ENCODE assay signal across 19 cellular contexts in genomic region chr1:68320349-68320748, GRCh38.
A peak's percentile ranks its signal among the peaks of the same experiment; 100 is the strongest.
DNase-seq lines count a peak whose midpoint lies in the region; ATAC-seq and TF ChIP-seq lines count a peak whose summit lies in the region.
"Had no signal": no experiment of that assay in that cellular context is flagged by ENCODE, and none has a peak within 500 bp of the region (broad histone marks: within the 10 kb centered on the region; RNA-seq: fewer than 3 reads in every experiment).

No MANE protein-coding gene starts in this region.

- H2AFZ ChIP-seq in HCT116 (ENCODE audit: low read depth, low read length, poor library complexity, severe bottlenecking): peak overlapping the region; percentile 77
- H2AFZ ChIP-seq: hepatocyte had no signal

- H3K9ac ChIP-seq in HCT116 (ENCODE audit: low read length): no peak overlapping the region

- POLR2A ChIA-PET in HCT116 (lab: Charles Lee) (interaction anchor here (1.4 kb wide), 1 partner anchor 200 kb away, joined by 5 read pairs; no protein-coding TSS in a partner anchor), A673 (lab: Charles Lee; ENCODE audit: low non-redundant PET) (no interaction called here)

- TF ChIP-seq POLR2A in HCT116 (IDR thresholded peaks at IDR 0.05; ENCODE audit: borderline replicate concordance, extremely low read depth, insufficient read depth, insufficient read length) (no peak), sigmoid colon (IDR thresholded peaks at IDR 0.05) (no peak)

- CTCF ChIA-PET in HCT116 (lab: Charles Lee) (interaction anchor here (0.9 to 4.7 kb wide), 4 partner anchors 123 to 247 kb away, joined by 3 to 60 read pairs (median 6); no protein-coding TSS in a partner anchor), A673 (lab: Charles Lee) (interaction anchor here (1.0 kb wide), 1 partner anchor 200 kb away, joined by 4 read pairs; no protein-coding TSS in a partner anchor)

- H3K4me3 ChIP-seq in HCT116 (replicated peaks in 1 of 2; ENCODE audit: low read depth in 1 of 2, low read length in 2 of 2) (no peak overlapping the region), sigmoid colon (no peak overlapping the region), A673 (ENCODE audit: low read depth, low read length, poor library complexity, severe bottlenecking) (no peak overlapping the region)
- H3K4me3 ChIP-seq: hepatocyte, left lung had no signal

- WGBS in sigmoid colon, 2 donors: 89 to 91% methylated on average over 4 of the region's 4 CpGs

- no peaks in the 10 kb centered on the region for H3K9me2 ChIP-seq in HCT116 (ENCODE audit: insufficient read depth)

- TF ChIP-seq RAD21 in HCT116 (IDR thresholded peaks at IDR 0.05; ENCODE audit: low read depth): no peak

- intact Hi-C loops in HCT116 (cut with micrococcal nuclease) (loop anchor here (5.0 kb wide), 1 partner anchor 148 kb away; no protein-coding TSS in a partner anchor), sigmoid colon (cut with DNase I) (loop anchor here (10.0 kb wide), 1 partner anchor 636 kb away; the partner anchor contains the start of gene GADD45A), A673 (cut with micrococcal nuclease; ENCODE audit: unreplicated experiment) (no loop called here)

- H3K9me3 ChIP-seq in HCT116 (ENCODE audit: control insufficient read depth in 1 of 2, insufficient read depth in 1 of 2, low read depth in 1 of 2, low read length in 2 of 2) (no peaks in the 10 kb centered on the region), sigmoid colon (no peaks in the 10 kb centered on the region), A673 (ENCODE audit: low read depth, low read length, poor library complexity, severe bottlenecking) (no peaks in the 10 kb centered on the region)
- H3K9me3 ChIP-seq: left lung had no signal

- RAD21 ChIA-PET in HCT116 (lab: Charles Lee; ENCODE audit: low non-redundant PET in 1 of 2, low total read pairs in 2 of 2, uncharacterized antibody in 2 of 2, unreplicated experiment in 2 of 2): interaction anchor here in 1 of 2 experiments (1.8 kb wide), 1 partner anchor 200 kb away, joined by 8 read pairs; no protein-coding TSS in a partner anchor

- no peaks in the 10 kb centered on the region for H3K27me3 ChIP-seq in HCT116 (ENCODE audit: insufficient read depth, low read length)
- H3K27me3 ChIP-seq in sigmoid colon: no peaks in the 10 kb centered on the region
- H3K27me3 ChIP-seq in A673 (replicated peaks; ENCODE audit: insufficient read depth, low read depth, low read length, poor library complexity): no peaks in the 10 kb centered on the region
- H3K27me3 ChIP-seq: hepatocyte, left lung had no signal

- no TSS peak for BruUV-seq in HCT116 (replicated peaks; lab: Mats Ljungman, UMichigan)
- BruUV-seq in A673 (replicated peaks; lab: Mats Ljungman, UMichigan): no TSS peak

- no peak for TF ChIP-seq EP300 in sigmoid colon (IDR thresholded peaks at IDR 0.05)

- H3K27ac ChIP-seq in HCT116 (ENCODE audit: low read depth, low read length) (no peak overlapping the region), sigmoid colon (peak overlapping the region; percentile 70 to 82 (median 78)), A673 (ENCODE audit: low read depth, low read length, poor library complexity, severe bottlenecking) (no peak overlapping the region)
- H3K27ac ChIP-seq: hepatocyte, HL-60, left lung had no signal

- H4K20me1 ChIP-seq in HCT116 (ENCODE audit: insufficient read depth): no peaks in the 10 kb centered on the region

- H3K4me1 ChIP-seq in HCT116 (ENCODE audit: control insufficient read depth in 1 of 2, insufficient read depth in 2 of 2, low read length in 2 of 2): peaks cover 40 to 43% of the 10 kb centered on the region in 2 experiments
- peaks cover 0 to 44% (median 23%) of the 10 kb centered on the region in 4 donors for H3K4me1 ChIP-seq in sigmoid colon
- H3K4me1 ChIP-seq in A673 (ENCODE audit: insufficient read depth, low read length, poor library complexity, severe bottlenecking): no peaks in the 10 kb centered on the region
- H3K4me1 ChIP-seq: left lung had no signal

- no peak overlapping the region for H3K4me2 ChIP-seq in HCT116 (ENCODE audit: low read length)
- H3K4me2 ChIP-seq: hepatocyte had no signal

- no peak for DNase-seq in HCT116 (ENCODE audit: low read depth, low spot score)
- peak; percentile 75 for DNase-seq in NCI-H510A (lab: John Stamatoyannopoulos, UW)
- DNase-seq in iPS-NIHi7 (ENCODE audit: extremely low spot score): peak; percentile 43
- no peak for DNase-seq in sigmoid colon
- no peak for DNase-seq in HCEC 1CT
- no peak for DNase-seq in A673 (ENCODE audit: low spot score)
- DNase-seq: activated CD4-positive, CD25-positive, alpha-beta regulatory T cell treated with anti-CD3 and anti-CD28 coated beads, Interleukin-2, amount 50 U/mL, for 72 hours; activated CD8-positive, alpha-beta T cell treated with anti-CD3 and anti-CD28 coated beads for 36 hours; activated gamma-delta T cell treated with Interleukin-2 at 50 U/mL for 16 hours; CD4-positive, CD25-positive, alpha-beta regulatory T cell; effector CD8-positive, alpha-beta T cell; foreskin melanocyte; natural killer cell; SW 1271 had no signal

- ATAC-seq in HCT116 (no peak), HG03025 (IDR thresholded peaks at IDR 0.05; ENCODE audit: low FRiP score, unreplicated experiment) (no peak)
- ATAC-seq: activated CD8-positive, alpha-beta T cell treated with anti-CD3 and anti-CD28 coated beads for 36 hours; natural killer cell; stimulated activated naive CD8-positive, alpha-beta T cell treated with anti-CD3 and anti-CD28 coated beads, Interleukin-15, Interleukin-2, amounts not matched to agents 100 U/mL and 50 U/mL, for 24 hours had no signal

- H3K79me2 ChIP-seq in HCT116 (ENCODE audit: insufficient read depth, low read length): no peaks in the 10 kb centered on the region
- H3K79me2 ChIP-seq: hepatocyte had no signal

- H3K36me3 ChIP-seq in HCT116 (ENCODE audit: control insufficient read depth in 1 of 2, insufficient read depth in 2 of 2, low read length in 2 of 2) (no peaks in the 10 kb centered on the region), sigmoid colon (no peaks in the 10 kb centered on the region), A673 (ENCODE audit: insufficient read depth, low read length, poor library complexity, severe bottlenecking) (no peaks in the 10 kb centered on the region)
- H3K36me3 ChIP-seq: left lung had no signal

- TF ChIP-seq CTCF in HCT116 (IDR thresholded peaks at IDR 0.05 in 2 of 3, conservative IDR thresholded peaks at IDR 0.05 in 1 of 3; ENCODE audit: borderline replicate concordance in 1 of 3, insufficient read depth in 1 of 3, low read depth in 2 of 3, low read length in 2 of 3) (no peak), sigmoid colon (IDR thresholded peaks at IDR 0.05) (no peak), A673 (conservative IDR thresholded peaks at IDR 0.05; ENCODE audit: low read depth, low read length) (no peak)

TF ChIP-seq in HCT116, 20 proteins besides CTCF, POLR2A, EP300 and RAD21:
- no peak for TF ChIP-seq REST (IDR thresholded peaks at IDR 0.05; ENCODE audit: low read depth)
- TF ChIP-seq ZNF274 (IDR thresholded peaks at IDR 0.05; ENCODE audit: low read depth, low read length): no peak

Comparison
In these comparisons a context has a peak if more than half of its experiments do, and no peak if none do; other contexts are left out.
1. DNase-seq: peak in NCI-H510A (single experiment) and iPS-NIHi7 (single experiment); none in HCT116 (single experiment), sigmoid colon (single experiment), HCEC 1CT (single experiment) and A673 (single experiment).
2. H3K27ac ChIP-seq: peak in sigmoid colon (4 of 4); none in HCT116 (single experiment) and A673 (single experiment).